Comparison of ENCODE assay signal across 20 cellular contexts in genomic region chr2:216774180-216774579, GRCh38.
A peak's percentile ranks its signal among the peaks of the same experiment; 100 is the strongest.
DNase-seq lines count a peak whose midpoint lies in the region; ATAC-seq and TF ChIP-seq lines count a peak whose summit lies in the region.
"Had no signal": no experiment of that assay in that cellular context is flagged by ENCODE, and none has a peak within 500 bp of the region (broad histone marks: within the 10 kb centered on the region; RNA-seq: fewer than 3 reads in every experiment).

No MANE protein-coding gene starts in this region.

- H3K4me3 ChIP-seq in fibroblast of lung (replicated peaks in 1 of 4; ENCODE audit: control extremely low read depth in 1 of 4, insufficient read depth in 1 of 4, low read depth in 3 of 4, low read length in 4 of 4) (no peak overlapping the region), uterus (no peak overlapping the region)
- H3K4me3 ChIP-seq: esophagus muscularis mucosa, mucosa of descending colon, skin epidermis, testis had no signal

- peaks cover 8% of the 10 kb centered on the region for H3K4me1 Mint-ChIP-seq in activated naive CD8-positive, alpha-beta T cell treated with anti-CD3 and anti-CD28 coated beads, Interleukin-2, amount 10 ng/mL, durations not matched to agents 7 days and 5 days
- H3K4me1 Mint-ChIP-seq in activated naive CD8-positive, alpha-beta T cell treated with anti-CD3 and anti-CD28 coated beads for 36 hours, result no peaks in the 10 kb centered on the region
- H3K4me1 Mint-ChIP-seq in nephron, result peaks cover 40% of the 10 kb centered on the region

- CTCF ChIA-PET in RWPE1 (lab: Yijun Ruan, JAX), result no interaction called here

- no peak for TF ChIP-seq POLR2A in uterus (IDR thresholded peaks at IDR 0.05)

- ATAC-seq in activated naive CD8-positive, alpha-beta T cell treated with anti-CD3 and anti-CD28 coated beads, Interleukin-2, amount 10 ng/mL, durations not matched to agents 7 days and 5 days (ENCODE audit: low read depth), result no peak
- no peak for ATAC-seq in HG02798 (IDR thresholded peaks at IDR 0.05; ENCODE audit: poor library complexity, unreplicated experiment)

- H3K9me3 Mint-ChIP-seq in activated naive CD8-positive, alpha-beta T cell treated with anti-CD3 and anti-CD28 coated beads, Interleukin-2, amount 10 ng/mL, durations not matched to agents 7 days and 5 days, result peaks cover 2% of the 10 kb centered on the region
- H3K9me3 Mint-ChIP-seq in activated naive CD8-positive, alpha-beta T cell treated with anti-CD3 and anti-CD28 coated beads for 36 hours, result no peaks in the 10 kb centered on the region
- H3K9me3 Mint-ChIP-seq in nephron, result peaks cover 17% of the 10 kb centered on the region
- H3K9me3 Mint-ChIP-seq: activated CD4-positive, alpha-beta T cell treated with anti-CD3 and anti-CD28 coated beads, Interleukin-2, amount 10 ng/mL, durations not matched to agents 7 days and 5 days had no signal

- no peaks in the 10 kb centered on the region for H3K27me3 ChIP-seq in fibroblast of lung (ENCODE audit: control insufficient read depth, insufficient read depth, low read length)
- H3K27me3 ChIP-seq in uterus, result no peaks in the 10 kb centered on the region
- H3K27me3 ChIP-seq: brain microvascular endothelial cell, esophagus muscularis mucosa, testis had no signal

- TF ChIP-seq CTCF in fibroblast of lung (conservative IDR thresholded peaks at IDR 0.05 in 1 of 2, IDR thresholded peaks at IDR 0.05 in 1 of 2; ENCODE audit: low read depth in 1 of 2, low read length in 2 of 2), result no peak
- TF ChIP-seq CTCF in nephron (IDR thresholded peaks at IDR 0.05; ENCODE audit: unreplicated experiment in 3 of 3), result no peak
- TF ChIP-seq CTCF in uterus (IDR thresholded peaks at IDR 0.05), result no peak
- TF ChIP-seq CTCF in RWPE1 (conservative IDR thresholded peaks at IDR 0.05; ENCODE audit: low read depth), result no peak

- H2AFZ ChIP-seq in fibroblast of lung (ENCODE audit: low read length), result no peak overlapping the region

- no peak overlapping the region for H3K4me3 Mint-ChIP-seq in activated naive CD8-positive, alpha-beta T cell treated with anti-CD3 and anti-CD28 coated beads, Interleukin-2, amount 10 ng/mL, durations not matched to agents 7 days and 5 days
- no peak overlapping the region for H3K4me3 Mint-ChIP-seq in activated naive CD8-positive, alpha-beta T cell treated with anti-CD3 and anti-CD28 coated beads for 36 hours
- peak overlapping the region in 1 of 3 experiments; percentile 26 for H3K4me3 Mint-ChIP-seq in nephron
- H3K4me3 Mint-ChIP-seq: activated CD4-positive, alpha-beta T cell treated with anti-CD3 and anti-CD28 coated beads, Interleukin-2, amount 10 ng/mL, durations not matched to agents 7 days and 5 days; activated naive CD4-positive, alpha-beta T cell treated with anti-CD3 and anti-CD28 coated beads for 36 hours; H9 had no signal

- H3K36me3 ChIP-seq in fibroblast of lung (ENCODE audit: control insufficient read depth, insufficient read depth, low read length) (no peaks in the 10 kb centered on the region), uterus (no peaks in the 10 kb centered on the region)
- H3K36me3 ChIP-seq: brain microvascular endothelial cell, esophagus muscularis mucosa had no signal

- H3K27me3 Mint-ChIP-seq in activated naive CD8-positive, alpha-beta T cell treated with anti-CD3 and anti-CD28 coated beads, Interleukin-2, amount 10 ng/mL, durations not matched to agents 7 days and 5 days, result peaks cover 11% of the 10 kb centered on the region
- H3K27me3 Mint-ChIP-seq in activated naive CD8-positive, alpha-beta T cell treated with anti-CD3 and anti-CD28 coated beads for 36 hours, result peaks cover 9% of the 10 kb centered on the region
- peaks cover 15% of the 10 kb centered on the region for H3K27me3 Mint-ChIP-seq in nephron (ENCODE audit: low read depth)

- no peak overlapping the region for H3K9ac ChIP-seq in fibroblast of lung (ENCODE audit: insufficient read depth, low read length)

- no peaks in the 10 kb centered on the region for H4K20me1 ChIP-seq in fibroblast of lung (ENCODE audit: control insufficient read depth, extremely low read depth, insufficient read depth, low read length)

- no peaks in the 10 kb centered on the region for H3K79me2 ChIP-seq in fibroblast of lung (ENCODE audit: control insufficient read depth, insufficient read depth, low read length)

- DNase-seq in activated naive CD8-positive, alpha-beta T cell treated with anti-CD3 and anti-CD28 coated beads, Interleukin-2, amount 10 ng/mL, durations not matched to agents 7 days and 5 days, result no peak
- no peak for DNase-seq in activated naive CD8-positive, alpha-beta T cell treated with anti-CD3 and anti-CD28 coated beads for 36 hours
- DNase-seq in fibroblast of lung (ENCODE audit: low read depth in 2 of 2) (peak in 1 of 2 donors; percentile 73), uterus (no peak), RWPE1 (ENCODE audit: low spot score) (no peak)
- no peak for DNase-seq in stimulated activated CD4-positive, alpha-beta T cell treated with anti-CD3 and anti-CD28 coated beads, Interleukin-15, amount 100 ng/mL, for 24 hours
- DNase-seq: 8988T; activated CD4-positive, alpha-beta T cell treated with anti-CD3 and anti-CD28 coated beads, Interleukin-2, amount 10 ng/mL, durations not matched to agents 7 days and 5 days; activated naive CD4-positive, alpha-beta T cell treated with anti-CD3 and anti-CD28 coated beads for 36 hours; H9; Kasumi-1; left colon; NCI-H526 treated with DMSO at 0.1 percent for 48 hours; testis had no signal

- intact Hi-C loops in uterus (cut with DNase I; ENCODE audit: low total_unique reads), result no loop called here

- H3K27ac ChIP-seq in fibroblast of lung (ENCODE audit: insufficient read depth, low read length), result peak overlapping the region; percentile 90
- peak overlapping the region; percentile 79 to 85 for H3K27ac ChIP-seq in uterus
- no peak overlapping the region for H3K27ac ChIP-seq in RWPE1
- H3K27ac ChIP-seq: testis had no signal

- H3K4me1 ChIP-seq in fibroblast of lung (ENCODE audit: control insufficient read depth, extremely low read depth, insufficient read depth, low read length) (peaks cover 16% of the 10 kb centered on the region), uterus (peaks cover 0 to 6% of the 10 kb centered on the region in 2 donors)
- H3K4me1 ChIP-seq: testis had no signal

- H3K27ac Mint-ChIP-seq in activated naive CD8-positive, alpha-beta T cell treated with anti-CD3 and anti-CD28 coated beads, Interleukin-2, amount 10 ng/mL, durations not matched to agents 7 days and 5 days, result peak overlapping the region; percentile 31
- no peak overlapping the region for H3K27ac Mint-ChIP-seq in activated naive CD8-positive, alpha-beta T cell treated with anti-CD3 and anti-CD28 coated beads for 36 hours
- peak overlapping the region; percentile 35 to 69 (median 54) for H3K27ac Mint-ChIP-seq in nephron
- H3K27ac Mint-ChIP-seq: activated CD4-positive, alpha-beta T cell treated with anti-CD3 and anti-CD28 coated beads, Interleukin-2, amount 10 ng/mL, durations not matched to agents 7 days and 5 days; activated naive CD4-positive, alpha-beta T cell treated with anti-CD3 and anti-CD28 coated beads for 36 hours had no signal

- peak overlapping the region; percentile 42 for H3K4me2 ChIP-seq in fibroblast of lung (ENCODE audit: extremely low read depth, insufficient read depth, low read length)

- no peaks in the 10 kb centered on the region for H3K36me3 Mint-ChIP-seq in activated naive CD8-positive, alpha-beta T cell treated with anti-CD3 and anti-CD28 coated beads, Interleukin-2, amount 10 ng/mL, durations not matched to agents 7 days and 5 days
- H3K36me3 Mint-ChIP-seq in activated naive CD8-positive, alpha-beta T cell treated with anti-CD3 and anti-CD28 coated beads for 36 hours, result peaks cover 1% of the 10 kb centered on the region
- peaks cover 4% of the 10 kb centered on the region for H3K36me3 Mint-ChIP-seq in nephron (ENCODE audit: low read depth)

- POLR2A ChIA-PET in activated naive CD8-positive, alpha-beta T cell treated with anti-CD3 and anti-CD28 coated beads, Interleukin-2, amount 10 ng/mL, durations not matched to agents 7 days and 5 days (lab: Charles Lee), result no interaction called here
- POLR2A ChIA-PET in RWPE1 (lab: Yijun Ruan, JAX; ENCODE audit: low non-redundant PET), result no interaction called here

- H3K9me3 ChIP-seq in fibroblast of lung (ENCODE audit: control insufficient read depth, insufficient read depth, low read depth, low read length) (no peaks in the 10 kb centered on the region), uterus (no peaks in the 10 kb centered on the region)
- H3K9me3 ChIP-seq: esophagus muscularis mucosa, mucosa of descending colon, testis had no signal
